10 cellular contexts compared by ENCODE assay signal in the genomic region with DNA sequence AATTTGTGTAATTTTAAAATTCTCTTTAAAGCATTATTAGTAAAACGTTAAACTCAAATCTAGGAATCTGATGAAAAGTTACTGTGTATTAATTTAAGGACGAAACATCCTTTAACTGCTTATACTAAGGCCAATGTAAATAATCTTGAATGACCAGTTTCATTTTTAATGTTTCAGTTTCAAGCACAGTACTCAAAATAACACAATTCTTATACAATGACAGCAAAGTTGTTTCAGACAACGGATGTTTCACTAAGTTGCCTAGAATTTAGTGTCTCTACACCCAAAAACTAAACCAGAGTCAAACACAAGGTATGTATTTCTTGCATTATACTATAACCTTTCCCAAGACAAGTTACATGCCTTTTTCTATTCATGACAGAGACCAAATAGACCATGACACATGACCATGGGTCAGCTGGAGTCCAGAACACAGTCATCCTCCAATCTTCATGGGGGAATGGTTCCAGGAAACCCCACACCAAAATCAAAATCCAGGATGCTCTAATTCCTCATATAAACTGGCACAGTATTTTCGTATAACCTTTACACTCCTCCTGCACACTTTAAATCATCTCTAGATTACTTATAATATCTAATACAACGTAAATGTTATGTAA. TPM values are rescaled to one million over a fixed set of nuclear protein-coding genes. Genes with fewer than 3 reads are reported as not detected.
DNase-seq lines count a peak whose midpoint lies in the region; ATAC-seq and TF ChIP-seq lines count a peak whose summit lies in the region.
"Had no signal": no experiment of that assay in that cellular context is flagged by ENCODE, and none has a peak within 500 bp of the region (broad histone marks: within the 10 kb centered on the region; RNA-seq: fewer than 3 reads in every experiment).

No MANE protein-coding gene starts in this region.

- TF ChIP-seq POLR2A in vagina (IDR thresholded peaks at IDR 0.05) (no peak), breast epithelium (IDR thresholded peaks at IDR 0.05) (no peak)

- H3K4me3 ChIP-seq in MM.1S (ENCODE audit: low read length) (peak overlapping the region; percentile 47), thoracic aorta (peak overlapping the region; percentile 49), vagina (no peak overlapping the region), Karpas-422 (ENCODE audit: low read length) (no peak overlapping the region), breast epithelium (no peak overlapping the region)

- H4K20me1 ChIP-seq in MM.1S (ENCODE audit: insufficient read depth, low read length): no peaks in the 10 kb centered on the region
- no peaks in the 10 kb centered on the region for H4K20me1 ChIP-seq in Karpas-422 (ENCODE audit: insufficient read depth, low read depth, low read length)

- H3K4me1 Mint-ChIP-seq in activated CD8-positive, alpha-beta T cell treated with anti-CD3 and anti-CD28 coated beads for 36 hours (ENCODE audit: low read depth): peaks cover 55% of the 10 kb centered on the region
- peaks cover 36% of the 10 kb centered on the region for H3K4me1 Mint-ChIP-seq in activated CD8-positive, alpha-beta T cell treated with anti-CD3 and anti-CD28 coated beads, Interleukin-2, amount 10 ng/mL, durations not matched to agents 7 days and 5 days (ENCODE audit: low read depth)

- TF ChIP-seq CTCF in activated CD8-positive, alpha-beta T cell treated with anti-CD3 and anti-CD28 coated beads for 36 hours (IDR thresholded peaks at IDR 0.05): no peak
- TF ChIP-seq CTCF in MM.1S (IDR thresholded peaks at IDR 0.05; ENCODE audit: low read length): no peak
- TF ChIP-seq CTCF in thoracic aorta (IDR thresholded peaks at IDR 0.05): no peak
- no peak for TF ChIP-seq CTCF in vagina (IDR thresholded peaks at IDR 0.05)
- no peak for TF ChIP-seq CTCF in breast epithelium (IDR thresholded peaks at IDR 0.05)

- no peak overlapping the region for H3K4me3 Mint-ChIP-seq in activated CD8-positive, alpha-beta T cell treated with anti-CD3 and anti-CD28 coated beads for 36 hours
- H3K4me3 Mint-ChIP-seq in activated CD8-positive, alpha-beta T cell treated with anti-CD3 and anti-CD28 coated beads, Interleukin-2, amount 10 ng/mL, durations not matched to agents 7 days and 5 days: no peak overlapping the region

- peaks cover 34% of the 10 kb centered on the region for H3F3A ChIP-seq in MM.1S (ENCODE audit: insufficient read depth, low read length)

- no peaks in the 10 kb centered on the region for H3K27me3 Mint-ChIP-seq in activated CD8-positive, alpha-beta T cell treated with anti-CD3 and anti-CD28 coated beads for 36 hours
- no peaks in the 10 kb centered on the region for H3K27me3 Mint-ChIP-seq in activated CD8-positive, alpha-beta T cell treated with anti-CD3 and anti-CD28 coated beads, Interleukin-2, amount 10 ng/mL, durations not matched to agents 7 days and 5 days (ENCODE audit: low read depth)

- no peak for DNase-seq in activated CD8-positive, alpha-beta T cell treated with anti-CD3 and anti-CD28 coated beads for 36 hours
- no peak for DNase-seq in activated CD8-positive, alpha-beta T cell treated with anti-CD3 and anti-CD28 coated beads, Interleukin-2, amount 10 ng/mL, durations not matched to agents 7 days and 5 days
- peak; percentile 76 for DNase-seq in MM.1S
- no peak for DNase-seq in thoracic aorta (ENCODE audit: low spot score)
- no peak for DNase-seq in vagina (ENCODE audit: extremely low spot score in 2 of 2)
- DNase-seq in Karpas-422: no peak
- DNase-seq in breast epithelium (ENCODE audit: low spot score in 2 of 2): no peak
- DNase-seq: NK-92 treated with Interleukin-12 subunit alpha and Interleukin-12 subunit beta, amount 100 ng/mL, for 24 hours had no signal

- H3K27me3 ChIP-seq in MM.1S (replicated peaks; ENCODE audit: insufficient read depth, low read length) (no peaks in the 10 kb centered on the region), thoracic aorta (replicated peaks; ENCODE audit: insufficient read depth) (no peaks in the 10 kb centered on the region), vagina (no peaks in the 10 kb centered on the region), Karpas-422 (ENCODE audit: low read length) (no peaks in the 10 kb centered on the region), breast epithelium (no peaks in the 10 kb centered on the region)

- intact Hi-C loops in activated CD8-positive, alpha-beta T cell treated with anti-CD3 and anti-CD28 coated beads for 36 hours (cut with micrococcal nuclease): no loop called here
- intact Hi-C loops in vagina (cut with DNase I): no loop called here
- intact Hi-C loops in breast epithelium (cut with DNase I; ENCODE audit: low total_unique reads): no loop called here

- H3K9me2 ChIP-seq in MM.1S (replicated peaks; ENCODE audit: insufficient read depth, low read length) (no peaks in the 10 kb centered on the region), Karpas-422 (replicated peaks; ENCODE audit: insufficient read depth, low read length) (no peaks in the 10 kb centered on the region)

- H3K36me3 ChIP-seq in MM.1S (replicated peaks; ENCODE audit: insufficient read depth, low read length): peaks cover 3% of the 10 kb centered on the region; the same call in 1 of the 2 replicates
- no peaks in the 10 kb centered on the region for H3K36me3 ChIP-seq in thoracic aorta
- no peaks in the 10 kb centered on the region for H3K36me3 ChIP-seq in vagina
- peaks cover 38% of the 10 kb centered on the region for H3K36me3 ChIP-seq in Karpas-422 (ENCODE audit: insufficient read depth, low read length)
- no peaks in the 10 kb centered on the region for H3K36me3 ChIP-seq in breast epithelium

- H3K79me2 ChIP-seq in MM.1S (ENCODE audit: low read length) (peaks cover 84% of the 10 kb centered on the region), Karpas-422 (ENCODE audit: low read length) (peaks cover 95% of the 10 kb centered on the region)

- H2AFZ ChIP-seq in MM.1S (ENCODE audit: low read length) (no peak overlapping the region), Karpas-422 (ENCODE audit: low read length) (no peak overlapping the region)

- H3K36me3 Mint-ChIP-seq in activated CD8-positive, alpha-beta T cell treated with anti-CD3 and anti-CD28 coated beads for 36 hours (ENCODE audit: low read depth): peaks cover 26% of the 10 kb centered on the region
- peaks cover 28% of the 10 kb centered on the region for H3K36me3 Mint-ChIP-seq in activated CD8-positive, alpha-beta T cell treated with anti-CD3 and anti-CD28 coated beads, Interleukin-2, amount 10 ng/mL, durations not matched to agents 7 days and 5 days (ENCODE audit: low read depth)

- CTCF ChIA-PET in activated CD8-positive, alpha-beta T cell treated with anti-CD3 and anti-CD28 coated beads for 36 hours (lab: Charles Lee): interaction anchor here (1.5 kb wide), 1 partner anchor 22 kb away, joined by 3 read pairs; no protein-coding TSS in a partner anchor
- CTCF ChIA-PET in activated CD8-positive, alpha-beta T cell treated with anti-CD3 and anti-CD28 coated beads, Interleukin-2, amount 10 ng/mL, durations not matched to agents 7 days and 5 days (lab: Charles Lee): interaction anchor here (0.6 to 2.0 kb wide), 2 partner anchors 16 to 20 kb away, joined by 3 to 5 read pairs; no protein-coding TSS in a partner anchor

- no peak for ATAC-seq in activated CD8-positive, alpha-beta T cell treated with anti-CD3 and anti-CD28 coated beads for 36 hours
- no peak for ATAC-seq in activated CD8-positive, alpha-beta T cell treated with anti-CD3 and anti-CD28 coated beads, Interleukin-2, amount 10 ng/mL, durations not matched to agents 7 days and 5 days
- ATAC-seq in HG02642 (IDR thresholded peaks at IDR 0.05; ENCODE audit: poor library complexity, unreplicated experiment) (peak; percentile 76), thoracic aorta (ENCODE audit: insufficient number of reproducible peaks, low FRiP score, low read depth) (no peak)
- ATAC-seq: HCT116 had no signal

- H3K4me1 ChIP-seq in MM.1S (ENCODE audit: low read length): peaks cover 55% of the 10 kb centered on the region
- peaks cover 55 to 70% of the 10 kb centered on the region in 2 donors for H3K4me1 ChIP-seq in thoracic aorta (ENCODE audit: control insufficient read depth in 1 of 2, low read depth in 2 of 2)
- peaks cover 46% of the 10 kb centered on the region for H3K4me1 ChIP-seq in vagina
- H3K4me1 ChIP-seq in Karpas-422 (ENCODE audit: low read length): peaks cover 52% of the 10 kb centered on the region
- H3K4me1 ChIP-seq in breast epithelium: peaks cover 0 to 5% of the 10 kb centered on the region in 2 donors

- peak overlapping the region; percentile 8 for H3K27ac Mint-ChIP-seq in activated CD8-positive, alpha-beta T cell treated with anti-CD3 and anti-CD28 coated beads for 36 hours
- H3K27ac Mint-ChIP-seq in activated CD8-positive, alpha-beta T cell treated with anti-CD3 and anti-CD28 coated beads, Interleukin-2, amount 10 ng/mL, durations not matched to agents 7 days and 5 days: no peak overlapping the region

- peak overlapping the region; percentile 81; the same call in 1 of the 2 replicates for H3K27ac ChIP-seq in MM.1S (ENCODE audit: low read length)
- H3K27ac ChIP-seq in thoracic aorta: no peak overlapping the region
- H3K27ac ChIP-seq in vagina: no peak overlapping the region
- H3K27ac ChIP-seq in Karpas-422 (ENCODE audit: low read length): no peak overlapping the region
- no peak overlapping the region for H3K27ac ChIP-seq in breast epithelium

- POLR2A ChIA-PET in activated CD8-positive, alpha-beta T cell treated with anti-CD3 and anti-CD28 coated beads for 36 hours (lab: Charles Lee): interaction anchor here (0.7 kb wide), 1 partner anchor 139 kb away, joined by 3 read pairs; no protein-coding TSS in a partner anchor
- POLR2A ChIA-PET in activated CD8-positive, alpha-beta T cell treated with anti-CD3 and anti-CD28 coated beads, Interleukin-2, amount 10 ng/mL, durations not matched to agents 7 days and 5 days (lab: Charles Lee): interaction anchor here (1.5 kb wide), 1 partner anchor 8 kb away, joined by 10 read pairs; the partner anchor contains the start of gene PHIP

- H3K9ac ChIP-seq in MM.1S (ENCODE audit: low read length): peak overlapping the region; percentile 26; the same call in 1 of the 2 replicates
- H3K9ac ChIP-seq in Karpas-422 (ENCODE audit: low read length): no peak overlapping the region

- H3K4me2 ChIP-seq in MM.1S (ENCODE audit: low read depth, low read length): peak overlapping the region; percentile 90
- no peak overlapping the region for H3K4me2 ChIP-seq in Karpas-422 (ENCODE audit: low read depth, low read length, poor library complexity, severe bottlenecking)

- H3K9me3 Mint-ChIP-seq in activated CD8-positive, alpha-beta T cell treated with anti-CD3 and anti-CD28 coated beads for 36 hours: no peaks in the 10 kb centered on the region
- H3K9me3 Mint-ChIP-seq in activated CD8-positive, alpha-beta T cell treated with anti-CD3 and anti-CD28 coated beads, Interleukin-2, amount 10 ng/mL, durations not matched to agents 7 days and 5 days (ENCODE audit: insufficient read depth): no peaks in the 10 kb centered on the region

- H3K9me3 ChIP-seq in MM.1S (replicated peaks; ENCODE audit: insufficient read depth, low read length) (no peaks in the 10 kb centered on the region), thoracic aorta (no peaks in the 10 kb centered on the region), vagina (no peaks in the 10 kb centered on the region), Karpas-422 (ENCODE audit: low read length) (no peaks in the 10 kb centered on the region), breast epithelium (no peaks in the 10 kb centered on the region)

RNA-seq across cellular contexts. Expression of gene PHIP, which starts 7.7 kb away (rescaled TPM):
- 10 to 100 TPM; 24.7 to 25.7 TPM for total RNA-seq in activated CD8-positive, alpha-beta T cell treated with anti-CD3 and anti-CD28 coated beads for 36 hours
- total RNA-seq in activated CD8-positive, alpha-beta T cell treated with anti-CD3 and anti-CD28 coated beads, Interleukin-2, amount 10 ng/mL, durations not matched to agents 7 days and 5 days: 10 to 100 TPM; 29.1 to 30.2 TPM
- total RNA-seq in thoracic aorta (10 to 100 TPM; 25.0 to 35.6 TPM), vagina (32.9 TPM), breast epithelium (10 to 100 TPM; 31.7 to 73.6 (median 44.9) TPM)
- 27.6 and 52.4 TPM in 2 replicates for total RNA-seq in Karpas-422 (2014; rRNA removed; shearing (Covaris generic); ENCODE audit: low replicate concordance)

Comparison
In these comparisons a context has a peak if more than half of its experiments do, and no peak if none do; other contexts are left out.
1. H3K4me3 ChIP-seq: peak in MM.1S (single experiment) and thoracic aorta (single experiment); none in vagina (0 of 2), Karpas-422 (single experiment) and breast epithelium (0 of 3).